ENCODE assay signal across 2 cellular contexts in genomic region chr7:156353352-156353751, GRCh38.
TF ChIP-seq lines count a peak whose summit lies in the region.

No MANE protein-coding gene starts in this region.

TF ChIP-seq in HEK293, 187 proteins besides CTCF, POLR2A, EP300 and RAD21:
- TF ChIP-seq, protein P1, sequence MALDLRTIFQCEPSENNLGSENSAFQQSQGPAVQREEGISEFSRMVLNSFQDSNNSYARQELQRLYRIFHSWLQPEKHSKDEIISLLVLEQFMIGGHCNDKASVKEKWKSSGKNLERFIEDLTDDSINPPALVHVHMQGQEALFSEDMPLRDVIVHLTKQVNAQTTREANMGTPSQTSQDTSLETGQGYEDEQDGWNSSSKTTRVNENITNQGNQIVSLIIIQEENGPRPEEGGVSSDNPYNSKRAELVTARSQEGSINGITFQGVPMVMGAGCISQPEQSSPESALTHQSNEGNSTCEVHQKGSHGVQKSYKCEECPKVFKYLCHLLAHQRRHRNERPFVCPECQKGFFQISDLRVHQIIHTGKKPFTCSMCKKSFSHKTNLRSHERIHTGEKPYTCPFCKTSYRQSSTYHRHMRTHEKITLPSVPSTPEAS (tag by site-specific recombination; IDR thresholded peaks at IDR 0.05) = peak; percentile 82
- no peak for TF ChIP-seq ZSCAN23 (tag by site-specific recombination; IDR thresholded peaks at IDR 0.05)

TF ChIP-seq in H1, 55 proteins besides CTCF, POLR2A, EP300 and RAD21:
- TF ChIP-seq, protein P2, sequence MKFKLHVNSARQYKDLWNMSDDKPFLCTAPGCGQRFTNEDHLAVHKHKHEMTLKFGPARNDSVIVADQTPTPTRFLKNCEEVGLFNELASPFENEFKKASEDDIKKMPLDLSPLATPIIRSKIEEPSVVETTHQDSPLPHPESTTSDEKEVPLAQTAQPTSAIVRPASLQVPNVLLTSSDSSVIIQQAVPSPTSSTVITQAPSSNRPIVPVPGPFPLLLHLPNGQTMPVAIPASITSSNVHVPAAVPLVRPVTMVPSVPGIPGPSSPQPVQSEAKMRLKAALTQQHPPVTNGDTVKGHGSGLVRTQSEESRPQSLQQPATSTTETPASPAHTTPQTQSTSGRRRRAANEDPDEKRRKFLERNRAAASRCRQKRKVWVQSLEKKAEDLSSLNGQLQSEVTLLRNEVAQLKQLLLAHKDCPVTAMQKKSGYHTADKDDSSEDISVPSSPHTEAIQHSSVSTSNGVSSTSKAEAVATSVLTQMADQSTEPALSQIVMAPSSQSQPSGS (IDR thresholded peaks at IDR 0.05; ENCODE audit: low read length) = no peak
- TF ChIP-seq SP4 (IDR thresholded peaks at IDR 0.05; ENCODE audit: low read length) = no peak
- no peak for TF ChIP-seq BACH1 (IDR thresholded peaks at IDR 0.05; ENCODE audit: low read length)
TF ChIP-seq in H1: peak in this region for 0.
